In genomic region chr6:136525586-136526195, GRCh38 we compare ENCODE assay signal across 11 cellular contexts. TPM values are rescaled to one million over a fixed set of nuclear protein-coding genes. Genes with fewer than 3 reads are reported as not detected.
DNase-seq lines count a peak whose midpoint lies in the region; ATAC-seq and TF ChIP-seq lines count a peak whose summit lies in the region.
"Had no signal": no experiment of that assay in that cellular context is flagged by ENCODE, and none has a peak within 500 bp of the region (broad histone marks: within the 10 kb centered on the region; RNA-seq: fewer than 3 reads in every experiment).

No MANE protein-coding gene starts in this region.

- no peak for DNase-seq in activated T-cell treated with anti-CD3 and anti-CD28 coated beads, Interleukin-2, amount 50 U/mL, for 24 hours
- DNase-seq in activated T-cell treated with anti-CD3 and anti-CD28 coated beads for 4 hours (no peak), SHP77 (lab: John Stamatoyannopoulos, UW) (peak; percentile 39 to 41), foreskin keratinocyte (peak; percentile 56 to 79), superior temporal gyrus (ENCODE audit: extremely low spot score) (peak; percentile 83), GM13977 (ENCODE audit: low spot score) (no peak), immature natural killer cell (no peak), sigmoid colon (no peak)
- DNase-seq: NCI-H2029 treated with DMSO at 0.1 percent for 48 hours had no signal

- no peak overlapping the region for H3K4me3 ChIP-seq in sigmoid colon
- H3K4me3 ChIP-seq: BLaER1 treated with 17β-estradiol and CSF1 and Interleukin-3, amounts not matched to agents 10 nM and 100 nM had no signal

- TF ChIP-seq POLR2A in sigmoid colon (IDR thresholded peaks at IDR 0.05) = no peak

- H3K27me3 Mint-ChIP-seq in activated T-cell treated with anti-CD3 and anti-CD28 coated beads, Interleukin-2, amount 50 U/mL, for 24 hours = peaks cover 5% of the 10 kb centered on the region
- peaks cover 0 to 12% (median 10%) of the 10 kb centered on the region in 3 donors for H3K27me3 Mint-ChIP-seq in immature natural killer cell (ENCODE audit: low read depth in 3 of 3)

- H3K27me3 ChIP-seq in foreskin keratinocyte (no peaks in the 10 kb centered on the region), sigmoid colon (peaks cover 0 to 3% (median 0%) of the 10 kb centered on the region in 3 donors)
- H3K27me3 ChIP-seq: BLaER1 treated with 17β-estradiol and CSF1 and Interleukin-3, amounts not matched to agents 10 nM and 100 nM had no signal

- in situ Hi-C loops in GM13977 (cut with MboI; ENCODE audit: low pct_unique_long_range_greater_than_20kb, low sequenced_read_pairs, unreplicated experiment) = no loop called here

- no peaks in the 10 kb centered on the region for H3K9me3 Mint-ChIP-seq in activated T-cell treated with anti-CD3 and anti-CD28 coated beads, Interleukin-2, amount 50 U/mL, for 24 hours
- H3K9me3 Mint-ChIP-seq in immature natural killer cell = no peaks in the 10 kb centered on the region
- H3K9me3 Mint-ChIP-seq: stimulated activated memory B cell treated with anti-CD40 and anti-IgM and Interleukin-4, amounts not matched to agents 10 μg/mL and 1 μg/mL and 100 μg/mL, for 72 hours had no signal

- H3K4me1 Mint-ChIP-seq in activated T-cell treated with anti-CD3 and anti-CD28 coated beads, Interleukin-2, amount 50 U/mL, for 24 hours (ENCODE audit: low read depth) = peaks cover 27% of the 10 kb centered on the region
- peaks cover 6 to 7% of the 10 kb centered on the region in 2 donors for H3K4me1 Mint-ChIP-seq in immature natural killer cell

- peak; percentile 47 for ATAC-seq in foreskin keratinocyte

- no peak for TF ChIP-seq EP300 in sigmoid colon (IDR thresholded peaks at IDR 0.05)

- H3K9me3 ChIP-seq in sigmoid colon = no peaks in the 10 kb centered on the region

- no peaks in the 10 kb centered on the region for H3K36me3 Mint-ChIP-seq in activated T-cell treated with anti-CD3 and anti-CD28 coated beads, Interleukin-2, amount 50 U/mL, for 24 hours (ENCODE audit: low read depth)
- no peaks in the 10 kb centered on the region for H3K36me3 Mint-ChIP-seq in immature natural killer cell
- H3K36me3 Mint-ChIP-seq: stimulated activated memory B cell treated with anti-CD40 and anti-IgM and Interleukin-4, amounts not matched to agents 10 μg/mL and 1 μg/mL and 100 μg/mL, for 72 hours had no signal

- H3K27ac ChIP-seq in foreskin keratinocyte (no peak overlapping the region), sigmoid colon (no peak overlapping the region)
- H3K27ac ChIP-seq: BLaER1 treated with 17β-estradiol and CSF1 and Interleukin-3, amounts not matched to agents 10 nM and 100 nM had no signal

- WGBS in sigmoid colon, 2 donors = 45 to 68% methylated on average over 8 of the region's 8 CpGs

- H3K4me3 Mint-ChIP-seq in activated T-cell treated with anti-CD3 and anti-CD28 coated beads, Interleukin-2, amount 50 U/mL, for 24 hours = peak overlapping the region; percentile 52
- H3K4me3 Mint-ChIP-seq in immature natural killer cell = no peak overlapping the region

- intact Hi-C loops in sigmoid colon (cut with DNase I) = no loop called here

- H3K4me1 ChIP-seq in foreskin keratinocyte (peaks cover 22% of the 10 kb centered on the region), sigmoid colon (peaks cover 0 to 10% (median 1%) of the 10 kb centered on the region in 4 donors)
- H3K4me1 ChIP-seq: BLaER1 treated with 17β-estradiol and CSF1 and Interleukin-3, amounts not matched to agents 10 nM and 100 nM had no signal

- TF ChIP-seq CTCF in foreskin keratinocyte (conservative IDR thresholded peaks at IDR 0.05) = peak; percentile 44
- no peak for TF ChIP-seq CTCF in GM13977 (IDR thresholded peaks at IDR 0.05; ENCODE audit: extremely low read depth, insufficient read depth, missing control alignments)
- TF ChIP-seq CTCF in sigmoid colon (IDR thresholded peaks at IDR 0.05) = no peak

- H3K27ac Mint-ChIP-seq in activated T-cell treated with anti-CD3 and anti-CD28 coated beads, Interleukin-2, amount 50 U/mL, for 24 hours = no peak overlapping the region
- H3K27ac Mint-ChIP-seq in immature natural killer cell = no peak overlapping the region
- H3K27ac Mint-ChIP-seq: stimulated activated memory B cell treated with anti-CD40 and anti-IgM and Interleukin-4, amounts not matched to agents 10 μg/mL and 1 μg/mL and 100 μg/mL, for 72 hours had no signal

- H3K36me3 ChIP-seq in sigmoid colon = no peaks in the 10 kb centered on the region
- H3K36me3 ChIP-seq: BLaER1 treated with 17β-estradiol and CSF1 and Interleukin-3, amounts not matched to agents 10 nM and 100 nM had no signal

RNA-seq across cellular contexts. Expression of gene MAP7, which starts 24.5 kb away (rescaled TPM):
- total RNA-seq in foreskin keratinocyte (20.8 and 25.4 TPM in 2 replicates), sigmoid colon (1 to 10 TPM; 1.2 to 3.3 (median 1.6) TPM)
- polyA plus RNA-seq in foreskin keratinocyte (7.5 and 9.1 TPM in 2 replicates), immature natural killer cell (under 1 TPM in 2 of 3 donors, not detected in 1; 0.07 to 0.41 TPM), sigmoid colon (10 to 100 TPM; 22.1 to 33.5 (median 26.4) TPM)

Comparison
In these comparisons a context has a peak if more than half of its experiments do, and no peak if none do; other contexts are left out.
1. DNase-seq: peak in SHP77 (2 of 2), foreskin keratinocyte (2 of 2) and superior temporal gyrus (single experiment); none in activated T-cell treated with anti-CD3 and anti-CD28 coated beads, Interleukin-2, amount 50 U/mL, for 24 hours (single experiment), activated T-cell treated with anti-CD3 and anti-CD28 coated beads for 4 hours (single experiment), GM13977 (single experiment), immature natural killer cell (0 of 3) and sigmoid colon (single experiment).